Comparison of ENCODE assay signal across 8 cellular contexts in the genomic region with DNA sequence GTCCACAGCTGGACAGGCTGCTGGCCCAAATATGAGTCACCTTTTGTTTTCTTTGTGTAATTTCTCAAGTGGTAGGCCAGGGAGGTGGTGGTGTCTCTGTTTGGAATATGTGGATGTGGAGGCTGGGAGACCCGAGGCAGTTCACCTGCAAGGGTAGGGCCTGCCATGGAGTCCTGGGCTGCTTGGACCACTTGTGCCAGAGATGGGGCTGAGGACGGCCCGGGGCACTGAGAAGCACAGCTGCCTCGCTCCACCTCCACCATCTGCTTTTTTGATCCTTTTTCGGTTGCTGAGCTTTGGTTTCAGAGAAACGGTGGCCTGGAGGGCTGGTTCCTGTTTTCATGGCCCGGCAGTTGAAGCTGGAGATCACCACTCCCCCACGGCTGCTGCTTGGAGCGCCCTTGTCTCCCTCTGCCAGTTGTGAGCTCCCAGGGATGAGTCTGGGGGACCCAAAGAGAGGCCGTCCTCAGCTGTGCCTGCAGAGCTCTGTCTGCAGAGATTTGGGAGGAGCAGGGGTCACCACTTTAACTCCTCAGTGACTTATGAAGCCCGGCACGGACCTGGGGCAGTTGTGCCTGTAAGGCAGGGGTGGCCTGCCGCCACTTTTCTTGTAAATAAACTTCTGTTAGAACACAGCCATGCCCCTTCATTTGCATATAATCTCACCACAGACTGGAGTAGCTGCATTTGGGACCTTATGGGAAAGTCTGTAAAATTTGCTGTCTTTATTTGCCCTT. TPM values are rescaled to one million over a fixed set of nuclear protein-coding genes. Genes with fewer than 3 reads are reported as not detected.
DNase-seq lines count a peak whose midpoint lies in the region; TF ChIP-seq lines count a peak whose summit lies in the region.

No MANE protein-coding gene starts in this region.

- no peak for TF ChIP-seq CTCF in HFFc6 (IDR thresholded peaks at IDR 0.05)
- no peak for TF ChIP-seq CTCF in chondrocyte (IDR thresholded peaks at IDR 0.05)

- H3K4me3 Mint-ChIP-seq in activated T-cell treated with anti-CD3 and anti-CD28 coated beads, Interleukin-2, amount 50 U/mL, for 24 hours = no peak overlapping the region
- H3K4me3 Mint-ChIP-seq in HFFc6 (no peak overlapping the region), chondrocyte (ENCODE audit: unreplicated experiment) (no peak overlapping the region)

- peaks cover 77% of the 10 kb centered on the region for H3K4me1 Mint-ChIP-seq in activated T-cell treated with anti-CD3 and anti-CD28 coated beads, Interleukin-2, amount 50 U/mL, for 24 hours (ENCODE audit: low read depth)
- H3K4me1 Mint-ChIP-seq in HFFc6 (ENCODE audit: low read depth) = peaks cover 54% of the 10 kb centered on the region
- peaks cover 47% of the 10 kb centered on the region for H3K4me1 Mint-ChIP-seq in chondrocyte (ENCODE audit: low read depth)

- DNase-seq in activated T-cell treated with anti-CD3 and anti-CD28 coated beads, Interleukin-2, amount 50 U/mL, for 24 hours = no peak
- no peak for DNase-seq in activated T-cell treated with anti-CD3 and anti-CD28 coated beads for 4 hours
- DNase-seq in HFFc6 = peak; percentile 47
- peak; percentile 64 for DNase-seq in NCI-H1694 treated with DMSO at 0.1 percent for 48 hours (lab: John Stamatoyannopoulos, UW)
- no peak for DNase-seq in chondrocyte (ENCODE audit: low spot score)
- peak; percentile 17 for DNase-seq in pulmonary artery endothelial cell (ENCODE audit: low read depth, low spot score)
- no peak for DNase-seq in inferior parietal cortex (ENCODE audit: extremely low spot score)
- DNase-seq in NCI-H2029 treated with DMSO at 0.1 percent for 48 hours (lab: John Stamatoyannopoulos, UW) = no peak

- H3K27ac Mint-ChIP-seq in activated T-cell treated with anti-CD3 and anti-CD28 coated beads, Interleukin-2, amount 50 U/mL, for 24 hours = peak overlapping the region; percentile 98
- peak overlapping the region; percentile 63 for H3K27ac Mint-ChIP-seq in HFFc6
- H3K27ac Mint-ChIP-seq in chondrocyte (ENCODE audit: unreplicated experiment) = peak overlapping the region; percentile 22

- no peaks in the 10 kb centered on the region for H3K9me3 Mint-ChIP-seq in activated T-cell treated with anti-CD3 and anti-CD28 coated beads, Interleukin-2, amount 50 U/mL, for 24 hours
- H3K9me3 Mint-ChIP-seq in HFFc6 (no peaks in the 10 kb centered on the region), chondrocyte (ENCODE audit: low read depth) (no peaks in the 10 kb centered on the region)

- peaks cover 75% of the 10 kb centered on the region for H3K36me3 Mint-ChIP-seq in activated T-cell treated with anti-CD3 and anti-CD28 coated beads, Interleukin-2, amount 50 U/mL, for 24 hours (ENCODE audit: low read depth)
- H3K36me3 Mint-ChIP-seq in HFFc6 (ENCODE audit: low read depth) (peaks cover 7% of the 10 kb centered on the region; the same call in 1 of the 2 replicates), chondrocyte (ENCODE audit: low read depth) (peaks cover 9% of the 10 kb centered on the region)

- H3K27me3 Mint-ChIP-seq in activated T-cell treated with anti-CD3 and anti-CD28 coated beads, Interleukin-2, amount 50 U/mL, for 24 hours = no peaks in the 10 kb centered on the region
- H3K27me3 Mint-ChIP-seq in HFFc6 (ENCODE audit: insufficient read depth) (peaks cover 2% of the 10 kb centered on the region; the same call in 1 of the 2 replicates), chondrocyte (ENCODE audit: low read depth) (no peaks in the 10 kb centered on the region)

RNA-seq across cellular contexts. Expression of a gene that starts 42.2 kb away (rescaled TPM):
- total RNA-seq in HFFc6 (2021; fragmentation: NEBNext Ultra II Directional; extraction: Animal tissue kit (Norgen Biotek cat#: 25700)) = 10 to 100 TPM; 17.6 to 27.7 (median 23.2) TPM
- 17.0 to 29.8 TPM (median 19.5 TPM) in 3 replicates for total RNA-seq in chondrocyte
- total RNA-seq in pulmonary artery endothelial cell = 14.8 and 15.9 TPM in 2 replicates

Comparison
In these comparisons a context has a peak if more than half of its experiments do, and no peak if none do; other contexts are left out.
1. DNase-seq: peak in HFFc6 (single experiment), NCI-H1694 treated with DMSO at 0.1 percent for 48 hours (single experiment) and pulmonary artery endothelial cell (single experiment); none in activated T-cell treated with anti-CD3 and anti-CD28 coated beads, Interleukin-2, amount 50 U/mL, for 24 hours (single experiment), activated T-cell treated with anti-CD3 and anti-CD28 coated beads for 4 hours (single experiment), chondrocyte (single experiment), inferior parietal cortex (single experiment) and NCI-H2029 treated with DMSO at 0.1 percent for 48 hours (single experiment).
2. H3K27ac Mint-ChIP-seq: peak in every context shown above with its lines; median percentile 98 in activated T-cell treated with anti-CD3 and anti-CD28 coated beads, Interleukin-2, amount 50 U/mL, for 24 hours; 63 in HFFc6; 22 in chondrocyte.